31 cellular contexts compared by ENCODE assay signal in genomic region chr4:173475751-173476150, GRCh38.
A peak's percentile ranks its signal among the peaks of the same experiment; 100 is the strongest.
DNase-seq lines count a peak whose midpoint lies in the region; ATAC-seq lines count a peak whose summit lies in the region.
"Had no signal": no experiment of that assay in that cellular context is flagged by ENCODE, and none has a peak within 500 bp of the region (broad histone marks: within the 10 kb centered on the region; RNA-seq: fewer than 3 reads in every experiment).

No MANE protein-coding gene starts in this region.

- peaks cover 15% of the 10 kb centered on the region for H3K4me1 ChIP-seq in adipocyte (ENCODE audit: control insufficient read depth, insufficient read depth, low read length)
- H3K4me1 ChIP-seq: A549; BE2C; BLaER1; BLaER1 treated with 17β-estradiol and CSF1 and Interleukin-3, amounts not matched to agents 10 nM and 100 nM; Caco-2 had no signal

- DNase-seq in NCI-H2171 treated with DMSO at 0.1 percent for 48 hours (lab: John Stamatoyannopoulos, UW) (peak; percentile 16), NCI-H2171 (lab: John Stamatoyannopoulos, UW) (no peak), NCI-H69 (lab: John Stamatoyannopoulos, UW) (peak; percentile 8), adipocyte (ENCODE audit: low read depth) (peak; percentile 67), dedifferentiated amniotic fluid mesenchymal stem cell (ENCODE audit: extremely low spot score) (peak; percentile 52), T-helper 1 cell (no peak)
- DNase-seq in activated CD4-positive, alpha-beta T cell treated with anti-CD3 and anti-CD28 coated beads for 1 hour, result no peak
- DNase-seq: 8988T; ACHN; AML-193; BE2C; C1 segment of cervical spinal cord; Caco-2; Calu3; CD4-positive, alpha-beta memory T cell; CD4-positive, alpha-beta T cell; CD4-positive, CD25-positive, alpha-beta regulatory T cell; CD8-positive, alpha-beta memory T cell; CD8-positive, alpha-beta T cell; COR-L47; DMS 273 treated with DMSO at 0.1 percent for 48 hours; DMS153; DMS53; DMS79; DMS79 treated with DMSO at 0.1 percent for 48 hours; DND-41; EL had no signal

- no peak overlapping the region for H3K4me3 ChIP-seq in adipocyte (ENCODE audit: low read length)
- H3K4me3 ChIP-seq: A549; BLaER1; BLaER1 treated with 17β-estradiol and CSF1 and Interleukin-3, amounts not matched to agents 10 nM and 100 nM had no signal

- no peak overlapping the region for H3K9ac ChIP-seq in adipocyte (ENCODE audit: low read length)
- H3K9ac ChIP-seq: BLaER1; BLaER1 treated with 17β-estradiol and CSF1 and Interleukin-3, amounts not matched to agents 10 nM and 100 nM had no signal

- no peaks in the 10 kb centered on the region for H3K9me3 ChIP-seq in adipocyte (ENCODE audit: control insufficient read depth, low read length)
- H3K9me3 ChIP-seq: A549, BE2C, BLaER1, Caco-2 had no signal

- no peaks in the 10 kb centered on the region for H3K36me3 ChIP-seq in adipocyte (ENCODE audit: control insufficient read depth, insufficient read depth, low read length, severe bottlenecking)
- H3K36me3 ChIP-seq: BE2C, BLaER1 had no signal

- H3K27me3 ChIP-seq in adipocyte (replicated peaks; ENCODE audit: control insufficient read depth, insufficient read depth, low read length), result no peaks in the 10 kb centered on the region
- H3K27me3 ChIP-seq: BE2C; BLaER1; BLaER1 treated with 17β-estradiol and CSF1 and Interleukin-3, amounts not matched to agents 10 nM and 100 nM had no signal

- ATAC-seq in GM19452 (IDR thresholded peaks at IDR 0.05; ENCODE audit: unreplicated experiment), result no peak
- ATAC-seq: A549; CD8-positive, alpha-beta T cell had no signal

Comparison
In these comparisons a context has a peak if more than half of its experiments do, and no peak if none do; other contexts are left out.
1. DNase-seq: peak in NCI-H2171 treated with DMSO at 0.1 percent for 48 hours (single experiment), NCI-H69 (single experiment), adipocyte (single experiment) and dedifferentiated amniotic fluid mesenchymal stem cell (single experiment); none in NCI-H2171 (single experiment), T-helper 1 cell (0 of 5) and activated CD4-positive, alpha-beta T cell treated with anti-CD3 and anti-CD28 coated beads for 1 hour (single experiment).